In genomic region chr7:2611401-2611800, GRCh38 we compare ENCODE assay signal across 2 cellular contexts.
TF ChIP-seq lines count a peak whose summit lies in the region.

No MANE protein-coding gene starts in this region.

TF ChIP-seq in HepG2, 621 proteins besides CTCF, POLR2A, EP300 and RAD21:
- TF ChIP-seq THAP8 (CRISPR knock-in tag; IDR thresholded peaks at IDR 0.05; ENCODE audit: borderline replicate concordance) (no peak), GATAD2A (CRISPR knock-in tag; IDR thresholded peaks at IDR 0.05) (no peak), ZBTB7A (CRISPR knock-in tag; IDR thresholded peaks at IDR 0.05) (no peak), GPN1 (CRISPR knock-in tag; IDR thresholded peaks at IDR 0.05; ENCODE audit: borderline replicate concordance) (no peak), ZBTB25 (CRISPR knock-in tag; IDR thresholded peaks at IDR 0.05) (no peak), ZNF331 (CRISPR knock-in tag; IDR thresholded peaks at IDR 0.05) (no peak), TRIM22 (IDR thresholded peaks at IDR 0.05) (no peak), ZBTB33 (CRISPR knock-in tag; IDR thresholded peaks at IDR 0.05) (peak; percentile 94)

TF ChIP-seq in H1, 55 proteins besides CTCF, POLR2A, EP300 and RAD21:
- TF ChIP-seq RXRA (IDR thresholded peaks at IDR 0.05; ENCODE audit: insufficient read depth, low read depth, low read length) (no peak), BCL11A (IDR thresholded peaks at IDR 0.05; ENCODE audit: low read depth in 2 of 2, low read length in 2 of 2) (no peak), MAX (IDR thresholded peaks at IDR 0.05) (no peak), POLR2AphosphoS5 (IDR thresholded peaks at IDR 0.05; ENCODE audit: low read depth, low read length) (no peak), MAFK (IDR thresholded peaks at IDR 0.05; ENCODE audit: low read depth, low read length) (no peak), SIX5 (IDR thresholded peaks at IDR 0.05; ENCODE audit: low read depth, low read length) (no peak), ATF2 (IDR thresholded peaks at IDR 0.05; ENCODE audit: low read length) (no peak)
TF ChIP-seq in H1: peak in this region for 0.
